1 cellular context compared by ENCODE assay signal in the genomic region with DNA sequence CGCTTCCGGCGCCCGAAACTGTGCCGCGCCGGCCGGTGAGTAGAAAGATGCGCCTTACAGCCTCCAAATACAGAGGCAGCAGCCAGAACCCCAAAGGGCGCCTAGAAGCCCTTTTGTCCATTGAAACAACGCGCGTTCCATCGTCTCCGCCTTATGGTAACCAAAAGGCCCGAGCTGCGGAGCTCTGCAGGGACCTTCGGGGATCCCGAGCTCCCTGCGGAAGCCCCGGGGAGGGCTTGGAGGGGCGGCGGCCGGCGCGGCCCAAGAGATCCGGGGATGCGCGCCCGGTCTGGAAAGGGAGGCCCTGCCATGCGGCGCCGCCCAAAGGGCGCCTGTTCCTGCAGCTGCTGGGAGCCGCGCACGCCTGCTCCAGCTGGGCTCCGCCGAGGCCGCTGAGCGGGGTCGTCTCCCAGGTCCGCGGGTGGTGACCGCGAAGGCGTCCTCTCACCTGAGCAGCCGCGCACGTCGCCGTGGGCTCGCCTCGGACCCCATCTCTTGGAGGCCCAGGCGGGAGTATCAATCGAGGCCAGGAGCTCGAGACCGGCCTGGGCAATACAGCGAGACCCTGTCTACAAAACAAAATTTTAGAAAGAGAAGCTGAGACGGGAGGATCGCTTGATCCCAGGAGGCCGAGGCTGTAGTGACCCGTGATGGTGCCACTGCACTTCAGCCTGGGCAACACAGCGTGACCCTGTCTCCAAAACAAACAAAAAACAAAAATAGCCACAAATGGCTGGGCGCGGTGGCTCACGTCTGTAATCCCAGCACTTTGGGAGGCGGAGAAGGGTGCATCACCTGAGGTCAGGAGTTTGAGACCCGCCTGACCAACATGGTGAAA.
A peak's percentile ranks its signal among the peaks of the same experiment; 100 is the strongest.
TF ChIP-seq lines count a peak whose summit lies in the region.

No MANE protein-coding gene starts in this region.

TF ChIP-seq in HEK293, 187 proteins besides CTCF, POLR2A, EP300 and RAD21 (continued from another document and continues in another):
- TF ChIP-seq ZNF132 (tag by site-specific recombination; IDR thresholded peaks at IDR 0.05; ENCODE audit: borderline replicate concordance) (no peak), ZNF768 (tag by site-specific recombination; IDR thresholded peaks at IDR 0.05) (0 out of 2 replicates have a peak, but pooled peaks have one; percentile 16), ZBTB1 (tag by site-specific recombination; IDR thresholded peaks at IDR 0.05) (no peak), ZNF639 (tag by site-specific recombination; IDR thresholded peaks at IDR 0.05) (no peak), ZNF146 (tag by site-specific recombination; IDR thresholded peaks at IDR 0.05) (no peak), ZNF214 (tag by site-specific recombination; IDR thresholded peaks at IDR 0.05; ENCODE audit: borderline replicate concordance) (no peak), ZNF76 (tag by site-specific recombination; IDR thresholded peaks at IDR 0.05; ENCODE audit: borderline replicate concordance, low read depth) (no peak), ZNF423 (tag by site-specific recombination; IDR thresholded peaks at IDR 0.05) (no peak), ZNF585B (tag by site-specific recombination; IDR thresholded peaks at IDR 0.05) (no peak), SALL2 (tag by site-specific recombination; IDR thresholded peaks at IDR 0.05; ENCODE audit: borderline replicate concordance) (no peak), ZNF792 (tag by site-specific recombination; IDR thresholded peaks at IDR 0.05) (no peak; the same call in 1 of the 2 replicates), SP2 (tag by site-specific recombination; IDR thresholded peaks at IDR 0.05) (no peak; the same call in 1 of the 2 replicates), ZNF354C (tag by site-specific recombination; IDR thresholded peaks at IDR 0.05; ENCODE audit: borderline replicate concordance, low read depth) (no peak), ZSCAN23 (tag by site-specific recombination; IDR thresholded peaks at IDR 0.05) (no peak), ZNF626 (tag by site-specific recombination; IDR thresholded peaks at IDR 0.05) (no peak), ELK4 (IDR thresholded peaks at IDR 0.05; ENCODE audit: borderline replicate concordance, low read depth, low read length) (no peak; the same call in 1 of the 2 replicates), ZNF37A (tag by site-specific recombination; IDR thresholded peaks at IDR 0.05) (no peak), ZBTB21 (tag by site-specific recombination; IDR thresholded peaks at IDR 0.05) (no peak), SP7 (tag by site-specific recombination; IDR thresholded peaks at IDR 0.05) (peak; percentile 11; the same call in 1 of the 2 replicates), KLF9 (tag by site-specific recombination; IDR thresholded peaks at IDR 0.05; ENCODE audit: low read depth) (no peak), OSR2 (tag by site-specific recombination; IDR thresholded peaks at IDR 0.05) (no peak), ZNF2 (tag by site-specific recombination; IDR thresholded peaks at IDR 0.05) (no peak), ZNF707 (tag by site-specific recombination; IDR thresholded peaks at IDR 0.05) (no peak), GLI4 (tag by site-specific recombination; IDR thresholded peaks at IDR 0.05) (no peak), ZNF140 (tag by site-specific recombination; IDR thresholded peaks at IDR 0.05) (no peak), ZNF266 (tag by site-specific recombination; IDR thresholded peaks at IDR 0.05; ENCODE audit: low read depth) (no peak), REST (tag by site-specific recombination; IDR thresholded peaks at IDR 0.05) (no peak), ZNF433 (tag by site-specific recombination; IDR thresholded peaks at IDR 0.05; ENCODE audit: low read depth) (no peak), TCF7L2 (IDR thresholded peaks at IDR 0.05; ENCODE audit: borderline replicate concordance, low read depth, low read length) (no peak), HOXA7 (CRISPR knock-in tag; IDR thresholded peaks at IDR 0.05; ENCODE audit: borderline replicate concordance) (no peak), ZNF830 (tag by site-specific recombination; IDR thresholded peaks at IDR 0.05; ENCODE audit: low read depth) (no peak), ZNF19 (tag by site-specific recombination; IDR thresholded peaks at IDR 0.05; ENCODE audit: low read depth) (no peak), ZNF843 (tag by site-specific recombination; IDR thresholded peaks at IDR 0.05) (no peak; the same call in 1 of the 2 replicates), ZBTB44 (tag by site-specific recombination; IDR thresholded peaks at IDR 0.05) (no peak), ZNF223 (tag by site-specific recombination; IDR thresholded peaks at IDR 0.05) (no peak), TSHZ1 (tag by site-specific recombination; IDR thresholded peaks at IDR 0.05; ENCODE audit: borderline replicate concordance) (no peak), ZBTB7A (tag by site-specific recombination; IDR thresholded peaks at IDR 0.05; ENCODE audit: low read depth) (no peak), ZNF777 (tag by site-specific recombination; IDR thresholded peaks at IDR 0.05; ENCODE audit: borderline replicate concordance) (peak; percentile 73), ZNF211 (tag by site-specific recombination; IDR thresholded peaks at IDR 0.05; ENCODE audit: low read depth) (no peak), KLF1 (tag by site-specific recombination; IDR thresholded peaks at IDR 0.05) (peak; percentile 47)
- TF ChIP-seq, protein P1, sequence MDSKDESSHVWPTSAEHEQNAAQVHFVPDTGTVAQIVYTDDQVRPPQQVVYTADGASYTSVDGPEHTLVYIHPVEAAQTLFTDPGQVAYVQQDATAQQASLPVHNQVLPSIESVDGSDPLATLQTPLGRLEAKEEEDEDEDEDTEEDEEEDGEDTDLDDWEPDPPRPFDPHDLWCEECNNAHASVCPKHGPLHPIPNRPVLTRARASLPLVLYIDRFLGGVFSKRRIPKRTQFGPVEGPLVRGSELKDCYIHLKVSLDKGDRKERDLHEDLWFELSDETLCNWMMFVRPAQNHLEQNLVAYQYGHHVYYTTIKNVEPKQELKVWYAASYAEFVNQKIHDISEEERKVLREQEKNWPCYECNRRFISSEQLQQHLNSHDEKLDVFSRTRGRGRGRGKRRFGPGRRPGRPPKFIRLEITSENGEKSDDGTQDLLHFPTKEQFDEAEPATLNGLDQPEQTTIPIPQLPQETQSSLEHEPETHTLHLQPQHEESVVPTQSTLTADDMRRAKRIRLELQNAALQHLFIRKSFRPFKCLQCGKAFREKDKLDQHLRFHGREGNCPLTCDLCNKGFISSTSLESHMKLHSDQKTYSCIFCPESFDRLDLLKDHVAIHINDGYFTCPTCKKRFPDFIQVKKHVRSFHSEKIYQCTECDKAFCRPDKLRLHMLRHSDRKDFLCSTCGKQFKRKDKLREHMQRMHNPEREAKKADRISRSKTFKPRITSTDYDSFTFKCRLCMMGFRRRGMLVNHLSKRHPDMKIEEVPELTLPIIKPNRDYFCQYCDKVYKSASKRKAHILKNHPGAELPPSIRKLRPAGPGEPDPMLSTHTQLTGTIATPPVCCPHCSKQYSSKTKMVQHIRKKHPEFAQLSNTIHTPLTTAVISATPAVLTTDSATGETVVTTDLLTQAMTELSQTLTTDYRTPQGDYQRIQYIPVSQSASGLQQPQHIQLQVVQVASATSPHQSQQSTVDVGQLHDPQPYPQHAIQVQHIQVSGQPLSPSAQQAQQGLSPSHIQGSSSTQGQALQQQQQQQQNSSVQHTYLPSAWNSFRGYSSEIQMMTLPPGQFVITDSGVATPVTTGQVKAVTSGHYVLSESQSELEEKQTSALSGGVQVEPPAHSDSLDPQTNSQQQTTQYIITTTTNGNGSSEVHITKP (tag by site-specific recombination; IDR thresholded peaks at IDR 0.05): no peak; the same call in 1 of the 2 replicates
- TF ChIP-seq, protein P2, sequence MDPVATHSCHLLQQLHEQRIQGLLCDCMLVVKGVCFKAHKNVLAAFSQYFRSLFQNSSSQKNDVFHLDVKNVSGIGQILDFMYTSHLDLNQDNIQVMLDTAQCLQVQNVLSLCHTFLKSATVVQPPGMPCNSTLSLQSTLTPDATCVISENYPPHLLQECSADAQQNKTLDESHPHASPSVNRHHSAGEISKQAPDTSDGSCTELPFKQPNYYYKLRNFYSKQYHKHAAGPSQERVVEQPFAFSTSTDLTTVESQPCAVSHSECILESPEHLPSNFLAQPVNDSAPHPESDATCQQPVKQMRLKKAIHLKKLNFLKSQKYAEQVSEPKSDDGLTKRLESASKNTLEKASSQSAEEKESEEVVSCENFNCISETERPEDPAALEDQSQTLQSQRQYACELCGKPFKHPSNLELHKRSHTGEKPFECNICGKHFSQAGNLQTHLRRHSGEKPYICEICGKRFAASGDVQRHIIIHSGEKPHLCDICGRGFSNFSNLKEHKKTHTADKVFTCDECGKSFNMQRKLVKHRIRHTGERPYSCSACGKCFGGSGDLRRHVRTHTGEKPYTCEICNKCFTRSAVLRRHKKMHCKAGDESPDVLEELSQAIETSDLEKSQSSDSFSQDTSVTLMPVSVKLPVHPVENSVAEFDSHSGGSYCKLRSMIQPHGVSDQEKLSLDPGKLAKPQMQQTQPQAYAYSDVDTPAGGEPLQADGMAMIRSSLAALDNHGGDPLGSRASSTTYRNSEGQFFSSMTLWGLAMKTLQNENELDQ (tag by site-specific recombination; IDR thresholded peaks at IDR 0.05; ENCODE audit: low read depth): no peak
